ENCODE assay signal across 9 cellular contexts in genomic region chr10:60140681-60141632, GRCh38.
A peak's percentile ranks its signal among the peaks of the same experiment; 100 is the strongest.
DNase-seq lines count a peak whose midpoint lies in the region; ATAC-seq and TF ChIP-seq lines count a peak whose summit lies in the region.
"Had no signal": no experiment of that assay in that cellular context is flagged by ENCODE, and none has a peak within 500 bp of the region (broad histone marks: within the 10 kb centered on the region; RNA-seq: fewer than 3 reads in every experiment).

No MANE protein-coding gene starts in this region.

- peaks cover 14% of the 10 kb centered on the region for H3K4me1 ChIP-seq in parathyroid adenoma

- H2AFZ ChIP-seq in parathyroid adenoma: peak overlapping the region; percentile 43

- H3K27ac Mint-ChIP-seq in activated T-cell treated with anti-CD3 and anti-CD28 coated beads, Interleukin-2, amount 50 U/mL, for 72 hours: no peak overlapping the region

- no peaks in the 10 kb centered on the region for H3K9me3 Mint-ChIP-seq in activated T-cell treated with anti-CD3 and anti-CD28 coated beads, Interleukin-2, amount 50 U/mL, for 72 hours

- H3K4me3 ChIP-seq in fibroblast of pulmonary artery (replicated peaks; ENCODE audit: low read depth, low read length) (peak overlapping the region; percentile 17), parathyroid adenoma (ENCODE audit: low read depth, low read length) (peak overlapping the region; percentile 90)
- H3K4me3 ChIP-seq: esophagus squamous epithelium had no signal

- TF ChIP-seq CTCF in fibroblast of pulmonary artery (IDR thresholded peaks at IDR 0.05; ENCODE audit: low read length, missing control alignments): no peak
- peak; percentile 24 for TF ChIP-seq CTCF in parathyroid adenoma (IDR thresholded peaks at IDR 0.05)

- H3K9ac ChIP-seq in parathyroid adenoma: no peak overlapping the region

- no peak overlapping the region for H3K4me3 Mint-ChIP-seq in activated T-cell treated with anti-CD3 and anti-CD28 coated beads, Interleukin-2, amount 50 U/mL, for 72 hours

- DNase-seq in DMS53 treated with DMSO at 0.1 percent for 48 hours (lab: John Stamatoyannopoulos, UW; ENCODE audit: unreplicated experiment): peak; percentile 49
- DNase-seq in NCI-H510A (lab: John Stamatoyannopoulos, UW): peak; percentile 13
- DNase-seq in fibroblast of pulmonary artery (ENCODE audit: low read depth): peak; percentile 51
- no peak for DNase-seq in activated T-cell treated with anti-CD3 and anti-CD28 coated beads, Interleukin-2, amount 50 U/mL, for 72 hours
- DNase-seq in dedifferentiated amniotic fluid mesenchymal stem cell (ENCODE audit: extremely low spot score): no peak
- DNase-seq: esophagus squamous epithelium had no signal

- H3K79me2 ChIP-seq in parathyroid adenoma: peaks cover 18% of the 10 kb centered on the region

- H3K36me3 Mint-ChIP-seq in activated T-cell treated with anti-CD3 and anti-CD28 coated beads, Interleukin-2, amount 50 U/mL, for 72 hours (ENCODE audit: insufficient read depth in 2 of 2): no peaks in the 10 kb centered on the region

- H3K4me1 Mint-ChIP-seq in activated T-cell treated with anti-CD3 and anti-CD28 coated beads, Interleukin-2, amount 50 U/mL, for 72 hours (ENCODE audit: low read depth): no peaks in the 10 kb centered on the region

- no peaks in the 10 kb centered on the region for H3K9me3 ChIP-seq in parathyroid adenoma (ENCODE audit: control insufficient read depth, low read length)
- H3K9me3 ChIP-seq: esophagus squamous epithelium had no signal

- ATAC-seq in HG03025 (IDR thresholded peaks at IDR 0.05; ENCODE audit: low FRiP score, unreplicated experiment) (no peak), GM21447 (IDR thresholded peaks at IDR 0.05; ENCODE audit: unreplicated experiment) (no peak)
- no peak for ATAC-seq in activated T-cell treated with anti-CD3 and anti-CD28 coated beads, Interleukin-2, amount 50 U/mL, for 72 hours (replicated peaks in 1 of 2)

- peak overlapping the region; percentile 74 for H3K4me2 ChIP-seq in parathyroid adenoma (ENCODE audit: low read length)

- peaks cover 5% of the 10 kb centered on the region for H3K36me3 ChIP-seq in parathyroid adenoma (ENCODE audit: control insufficient read depth, insufficient read depth, low read length)
- H3K36me3 ChIP-seq: esophagus squamous epithelium had no signal

- no peaks in the 10 kb centered on the region for H3K27me3 ChIP-seq in parathyroid adenoma (ENCODE audit: control insufficient read depth, insufficient read depth, low read length)
- H3K27me3 ChIP-seq: esophagus squamous epithelium had no signal

- H3K27ac ChIP-seq in parathyroid adenoma: peak overlapping the region; percentile 95

- no peaks in the 10 kb centered on the region for H3K27me3 Mint-ChIP-seq in activated T-cell treated with anti-CD3 and anti-CD28 coated beads, Interleukin-2, amount 50 U/mL, for 72 hours (ENCODE audit: low read depth)

Comparison
In these comparisons a context has a peak if more than half of its experiments do, and no peak if none do; other contexts are left out.
1. DNase-seq: peak in DMS53 treated with DMSO at 0.1 percent for 48 hours (single experiment), NCI-H510A (single experiment) and fibroblast of pulmonary artery (single experiment); none in activated T-cell treated with anti-CD3 and anti-CD28 coated beads, Interleukin-2, amount 50 U/mL, for 72 hours (0 of 2) and dedifferentiated amniotic fluid mesenchymal stem cell (single experiment).